10 cellular contexts compared by ENCODE assay signal in the genomic region with DNA sequence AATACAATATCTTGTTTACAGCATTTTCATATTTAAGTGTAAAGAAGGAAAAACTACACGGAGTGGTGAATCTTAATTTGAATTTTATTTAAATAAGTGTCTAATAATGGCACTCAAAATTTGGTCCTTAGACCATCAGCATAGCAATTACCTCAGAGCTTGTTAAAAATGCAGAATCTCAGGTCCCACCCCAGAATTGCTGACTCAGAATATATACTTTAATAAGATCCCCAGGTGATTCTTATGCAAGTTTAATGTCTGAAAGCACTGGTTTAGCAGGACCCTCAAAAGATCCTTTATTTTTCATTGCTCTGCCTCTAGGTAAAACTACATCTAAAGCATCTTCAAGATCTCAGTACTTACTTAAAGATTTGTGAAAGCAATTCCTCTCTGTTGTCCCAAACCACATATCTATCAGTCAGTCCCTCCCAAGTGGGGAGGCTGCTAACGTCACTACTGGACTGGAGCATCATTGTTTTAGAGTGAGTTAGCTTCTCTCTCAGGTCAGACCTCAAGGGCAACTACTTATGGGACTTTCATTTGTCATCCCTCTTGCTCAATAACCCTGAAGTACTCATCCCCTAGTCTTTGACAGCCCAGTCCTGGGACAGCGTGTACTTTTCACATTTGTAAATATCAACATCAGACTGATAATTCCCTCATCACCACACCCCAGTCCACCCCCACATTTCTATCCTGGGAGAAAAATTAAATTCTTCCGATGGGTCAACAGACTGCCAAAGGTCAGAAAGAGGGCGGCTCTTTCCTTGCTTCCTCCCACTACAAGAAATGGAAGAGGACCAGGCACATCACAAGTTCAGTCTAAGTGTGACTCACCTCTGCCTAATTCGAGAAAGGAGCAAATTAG.
A peak's percentile ranks its signal among the peaks of the same experiment; 100 is the strongest.
DNase-seq lines count a peak whose midpoint lies in the region; ATAC-seq, FAIRE-seq and TF ChIP-seq lines count a peak whose summit lies in the region.
"Had no signal": no experiment of that assay in that cellular context is flagged by ENCODE, and none has a peak within 500 bp of the region (broad histone marks: within the 10 kb centered on the region; RNA-seq: fewer than 3 reads in every experiment).

No MANE protein-coding gene starts in this region.

- peaks cover 39% of the 10 kb centered on the region for H3K4me1 ChIP-seq in CD8-positive, alpha-beta T cell (ENCODE audit: insufficient read depth, low read length)
- peaks cover 20% of the 10 kb centered on the region for H3K4me1 ChIP-seq in psoas muscle

- H3K27me3 Mint-ChIP-seq in CD8-positive, alpha-beta T cell (ENCODE audit: low read depth): no peaks in the 10 kb centered on the region
- H3K27me3 Mint-ChIP-seq: activated B cell treated with CpG ODN at 0.5 μM for 24 hours had no signal

- TF ChIP-seq POLR2A in GM12892 (IDR thresholded peaks at IDR 0.05; ENCODE audit: low read depth, low read length): no peak

- no peaks in the 10 kb centered on the region for H3K9me3 ChIP-seq in CD8-positive, alpha-beta T cell (ENCODE audit: low read length)
- H3K9me3 ChIP-seq in psoas muscle: no peaks in the 10 kb centered on the region

- CTCF ChIA-PET in CD8-positive, alpha-beta T cell (lab: Charles Lee): no interaction called here

- H3K27ac Mint-ChIP-seq in CD8-positive, alpha-beta T cell: peak overlapping the region; percentile 32
- H3K27ac Mint-ChIP-seq: activated B cell treated with CpG ODN at 0.5 μM for 24 hours had no signal

- no peaks in the 10 kb centered on the region for H3K36me3 ChIP-seq in CD8-positive, alpha-beta T cell (ENCODE audit: insufficient read depth, low read length)
- no peaks in the 10 kb centered on the region for H3K36me3 ChIP-seq in psoas muscle (ENCODE audit: insufficient read depth in 1 of 2, low read depth in 1 of 2)

- no peak for DNase-seq in CD8-positive, alpha-beta T cell
- DNase-seq in RPMI7951 (ENCODE audit: low read depth): peak; percentile 89
- peak; percentile 94 for DNase-seq in fibroblast of the conjunctiva (ENCODE audit: low read depth)
- DNase-seq in psoas muscle: peak; percentile 74 to 83
- DNase-seq in NCI-H524 treated with DMSO at 0.1 percent for 48 hours (lab: John Stamatoyannopoulos, UW): no peak
- no peak for DNase-seq in GM12892 (ENCODE audit: insufficient read length)
- no peak for DNase-seq in NCI-H1092 treated with DMSO at 0.1 percent for 48 hours (lab: John Stamatoyannopoulos, UW)
- DNase-seq: activated B cell treated with CpG ODN at 0.5 μM for 24 hours had no signal

- no peak for ATAC-seq in CD8-positive, alpha-beta T cell
- peak; percentile 86 to 98 (median 96) for ATAC-seq in psoas muscle
- no peak for ATAC-seq in GM19023 (IDR thresholded peaks at IDR 0.05; ENCODE audit: unreplicated experiment)
- ATAC-seq: GM12878 had no signal

- H3K4me1 Mint-ChIP-seq in CD8-positive, alpha-beta T cell (ENCODE audit: low read depth): peaks cover 73% of the 10 kb centered on the region

- no peak for FAIRE-seq in GM12892 (lab: Jason Lieb, UNC)
- FAIRE-seq: GM12878 had no signal

- H3K36me3 Mint-ChIP-seq in CD8-positive, alpha-beta T cell: peaks cover 30% of the 10 kb centered on the region

- H3K27ac ChIP-seq in CD8-positive, alpha-beta T cell (ENCODE audit: low read depth, low read length): no peak overlapping the region
- peak overlapping the region; percentile 46 for H3K27ac ChIP-seq in psoas muscle

- H3K4me3 Mint-ChIP-seq in CD8-positive, alpha-beta T cell: no peak overlapping the region
- H3K4me3 Mint-ChIP-seq: activated B cell treated with CpG ODN at 0.5 μM for 24 hours had no signal

- no peaks in the 10 kb centered on the region for H3K9me3 Mint-ChIP-seq in CD8-positive, alpha-beta T cell

- intact Hi-C loops in CD8-positive, alpha-beta T cell (cut with DNase I, micrococcal nuclease): loop anchor here in 1 of 2 experiments (1.0 to 2.0 kb wide), 2 partner anchors 15 kb away; no protein-coding TSS in a partner anchor
- intact Hi-C loops in psoas muscle (cut with DNase I): no loop called here

- POLR2A ChIA-PET in CD8-positive, alpha-beta T cell (lab: Charles Lee): no interaction called here

- H3K27me3 ChIP-seq in CD8-positive, alpha-beta T cell (ENCODE audit: insufficient read depth, low read length): no peaks in the 10 kb centered on the region
- H3K27me3 ChIP-seq in psoas muscle (ENCODE audit: insufficient read depth in 3 of 3, low read length in 2 of 3): no peaks in the 10 kb centered on the region

- no peak for TF ChIP-seq CTCF in CD8-positive, alpha-beta T cell (IDR thresholded peaks at IDR 0.05)
- TF ChIP-seq CTCF in psoas muscle (IDR thresholded peaks at IDR 0.05): no peak

- WGBS in psoas muscle, 3 donors: 38 to 48% (median 47%) methylated on average over 6 of the region's 6 CpGs

- no peak overlapping the region for H3K4me3 ChIP-seq in CD8-positive, alpha-beta T cell (ENCODE audit: low read depth, low read length)
- no peak overlapping the region for H3K4me3 ChIP-seq in psoas muscle
- H3K4me3 ChIP-seq: GM12878 had no signal

Comparison
In these comparisons a context has a peak if more than half of its experiments do, and no peak if none do; other contexts are left out.
1. ATAC-seq: peak in psoas muscle (4 of 4); none in CD8-positive, alpha-beta T cell (single experiment) and GM19023 (single experiment).
2. DNase-seq: peak in RPMI7951 (single experiment), fibroblast of the conjunctiva (single experiment) and psoas muscle (2 of 2); none in CD8-positive, alpha-beta T cell (0 of 7), NCI-H524 treated with DMSO at 0.1 percent for 48 hours (single experiment), GM12892 (single experiment) and NCI-H1092 treated with DMSO at 0.1 percent for 48 hours (single experiment).